ENCODE assay signal across 9 cellular contexts in genomic region chr14:71371711-71372396, GRCh38. TPM values are rescaled to one million over a fixed set of nuclear protein-coding genes. Genes with fewer than 3 reads are reported as not detected.
A peak's percentile ranks its signal among the peaks of the same experiment; 100 is the strongest.
DNase-seq lines count a peak whose midpoint lies in the region; ATAC-seq and TF ChIP-seq lines count a peak whose summit lies in the region.
"Had no signal": no experiment of that assay in that cellular context is flagged by ENCODE, and none has a peak within 500 bp of the region (broad histone marks: within the 10 kb centered on the region; RNA-seq: fewer than 3 reads in every experiment).

No MANE protein-coding gene starts in this region.

- H3K27me3 ChIP-seq in thoracic aorta (replicated peaks; ENCODE audit: insufficient read depth) = no peaks in the 10 kb centered on the region
- H3K27me3 ChIP-seq: BE2C had no signal

- H3K4me3 ChIP-seq in thoracic aorta = no peak overlapping the region

- no peaks in the 10 kb centered on the region for H3K36me3 ChIP-seq in thoracic aorta
- H3K36me3 ChIP-seq: BE2C had no signal

- TF ChIP-seq CTCF in thoracic aorta (IDR thresholded peaks at IDR 0.05) = no peak

- H3K4me1 ChIP-seq in thoracic aorta (ENCODE audit: control insufficient read depth in 1 of 2, low read depth in 2 of 2) = peaks cover 14% of the 10 kb centered on the region in 2 donors
- H3K4me1 ChIP-seq: BE2C had no signal

- H3K9me3 ChIP-seq in thoracic aorta = no peaks in the 10 kb centered on the region
- H3K9me3 ChIP-seq: BE2C had no signal

- peak; percentile 98 to 99 for ATAC-seq in activated CD4-positive, CD25-positive, alpha-beta regulatory T cell treated with anti-CD3 and anti-CD28 coated beads, Interleukin-2, amount 50 U/mL, for 24 hours
- ATAC-seq in thoracic aorta (ENCODE audit: insufficient number of reproducible peaks, low FRiP score, low read depth) = no peak
- ATAC-seq in HG03457 (IDR thresholded peaks at IDR 0.05; ENCODE audit: unreplicated experiment) = no peak

- no peak for DNase-seq in activated CD4-positive, CD25-positive, alpha-beta regulatory T cell treated with anti-CD3 and anti-CD28 coated beads, Interleukin-2, amount 50 U/mL, for 72 hours
- DNase-seq in RKO (ENCODE audit: low spot score) (peak; percentile 94), fibroblast of peridontal ligament (ENCODE audit: extremely low read depth) (peak; percentile 46), thoracic aorta (ENCODE audit: low spot score) (no peak)
- DNase-seq in stimulated activated CD4-positive, alpha-beta T cell treated with anti-CD3 and anti-CD28 coated beads, Interleukin-1b, Interleukin-23, amount 100 ng/mL, for 48 hours = no peak
- no peak for DNase-seq in stimulated activated CD4-positive, alpha-beta T cell treated with anti-CD3 and anti-CD28 coated beads, Interleukin-2, amount 100 ng/mL, for 48 hours
- DNase-seq: BE2C had no signal

- H3K27ac ChIP-seq in thoracic aorta = peak overlapping the region; percentile 37 to 39

RNA-seq across cellular contexts. Expression of gene SIPA1L1, which starts 51.6 kb away (rescaled TPM):
- 10 to 100 TPM; 43.5 to 58.0 TPM for total RNA-seq in thoracic aorta

Comparison
In these comparisons a context has a peak if more than half of its experiments do, and no peak if none do; other contexts are left out.
1. ATAC-seq: peak in activated CD4-positive, CD25-positive, alpha-beta regulatory T cell treated with anti-CD3 and anti-CD28 coated beads, Interleukin-2, amount 50 U/mL, for 24 hours (2 of 2); none in thoracic aorta (single experiment) and HG03457 (single experiment).
2. DNase-seq: peak in RKO (single experiment) and fibroblast of peridontal ligament (single experiment); none in activated CD4-positive, CD25-positive, alpha-beta regulatory T cell treated with anti-CD3 and anti-CD28 coated beads, Interleukin-2, amount 50 U/mL, for 72 hours (single experiment), thoracic aorta (single experiment), stimulated activated CD4-positive, alpha-beta T cell treated with anti-CD3 and anti-CD28 coated beads, Interleukin-1b, Interleukin-23, amount 100 ng/mL, for 48 hours (single experiment) and stimulated activated CD4-positive, alpha-beta T cell treated with anti-CD3 and anti-CD28 coated beads, Interleukin-2, amount 100 ng/mL, for 48 hours (0 of 2).